In genomic region chr16:72424776-72425175, GRCh38 we compare ENCODE assay signal across 19 cellular contexts.
"Had no signal": no experiment of that assay in that cellular context is flagged by ENCODE, and none has a peak within 500 bp of the region (broad histone marks: within the 10 kb centered on the region; RNA-seq: fewer than 3 reads in every experiment).

No MANE protein-coding gene starts in this region.

- DNase-seq: activated CD4-positive, alpha-beta T cell treated with anti-CD3 and anti-CD28 coated beads for 36 hours; activated CD4-positive, alpha-beta T cell treated with anti-CD3 and anti-CD28 coated beads, Interleukin-2, amount 50 U/mL, for 48 hours; activated naive CD8-positive, alpha-beta T cell treated with anti-CD3 and anti-CD28 coated beads for 36 hours; activated T-cell treated with anti-CD3 and anti-CD28 coated beads for 4 hours; amniotic stem cell; effector memory CD4-positive, alpha-beta T cell; immature natural killer cell; left cardiac atrium; mesendoderm; naive thymus-derived CD8-positive, alpha-beta T cell; stimulated activated CD4-positive, alpha-beta T cell treated with anti-CD3 and anti-CD28 coated beads, Interleukin-1b, Interleukin-23, amount 100 ng/mL, for 48 hours; stimulated activated naive CD4-positive, alpha-beta T cell treated with Interleukin-2 at 50 U/mL for 16 hours; transverse colon; uterus had no signal

- H3K4me3 Mint-ChIP-seq: activated CD4-positive, alpha-beta T cell treated with anti-CD3 and anti-CD28 coated beads for 36 hours; activated naive CD8-positive, alpha-beta T cell treated with anti-CD3 and anti-CD28 coated beads for 36 hours; dendritic cell treated with granulocyte-macrophage colony-stimulating factor and Interleukin-4, amounts not matched to agents 40 ng/mL and 50 ng/mL, for 4 days; immature natural killer cell; naive thymus-derived CD8-positive, alpha-beta T cell; T-helper 2 cell treated with Interferon-gamma antibody and Interleukin-4, amounts not matched to agents 5 μg/mL and 100 μg/mL, for 36 hours had no signal

- H3K36me3 ChIP-seq: breast epithelium, esophagus muscularis mucosa, neutrophil, transverse colon, uterus had no signal

- H3K27ac ChIP-seq: breast epithelium, esophagus muscularis mucosa, neutrophil, transverse colon, uterus had no signal

- H3K27ac Mint-ChIP-seq: activated CD4-positive, alpha-beta T cell treated with anti-CD3 and anti-CD28 coated beads for 36 hours; activated naive CD8-positive, alpha-beta T cell treated with anti-CD3 and anti-CD28 coated beads for 36 hours; dendritic cell treated with granulocyte-macrophage colony-stimulating factor and Interleukin-4, amounts not matched to agents 40 ng/mL and 50 ng/mL, for 4 days; immature natural killer cell; naive thymus-derived CD8-positive, alpha-beta T cell; T-helper 2 cell treated with Interferon-gamma antibody and Interleukin-4, amounts not matched to agents 5 μg/mL and 100 μg/mL, for 36 hours had no signal

- H3K4me1 Mint-ChIP-seq: activated CD4-positive, alpha-beta T cell treated with anti-CD3 and anti-CD28 coated beads for 36 hours; activated naive CD8-positive, alpha-beta T cell treated with anti-CD3 and anti-CD28 coated beads for 36 hours; immature natural killer cell; naive thymus-derived CD8-positive, alpha-beta T cell had no signal

- ATAC-seq: activated CD4-positive, alpha-beta T cell treated with anti-CD3 and anti-CD28 coated beads for 36 hours; left cardiac atrium; naive thymus-derived CD8-positive, alpha-beta T cell had no signal

- H3K27me3 Mint-ChIP-seq: activated CD4-positive, alpha-beta T cell treated with anti-CD3 and anti-CD28 coated beads for 36 hours; activated naive CD8-positive, alpha-beta T cell treated with anti-CD3 and anti-CD28 coated beads for 36 hours; dendritic cell treated with granulocyte-macrophage colony-stimulating factor and Interleukin-4, amounts not matched to agents 40 ng/mL and 50 ng/mL, for 4 days; naive thymus-derived CD8-positive, alpha-beta T cell had no signal

- H3K27me3 ChIP-seq: breast epithelium, esophagus muscularis mucosa, neutrophil, transverse colon, uterus had no signal

- H3K4me3 ChIP-seq: breast epithelium, esophagus muscularis mucosa, transverse colon, uterus had no signal

- H3K4me1 ChIP-seq: breast epithelium, esophagus muscularis mucosa, transverse colon, uterus had no signal
